Comparison of ENCODE assay signal across 17 cellular contexts in the genomic region with DNA sequence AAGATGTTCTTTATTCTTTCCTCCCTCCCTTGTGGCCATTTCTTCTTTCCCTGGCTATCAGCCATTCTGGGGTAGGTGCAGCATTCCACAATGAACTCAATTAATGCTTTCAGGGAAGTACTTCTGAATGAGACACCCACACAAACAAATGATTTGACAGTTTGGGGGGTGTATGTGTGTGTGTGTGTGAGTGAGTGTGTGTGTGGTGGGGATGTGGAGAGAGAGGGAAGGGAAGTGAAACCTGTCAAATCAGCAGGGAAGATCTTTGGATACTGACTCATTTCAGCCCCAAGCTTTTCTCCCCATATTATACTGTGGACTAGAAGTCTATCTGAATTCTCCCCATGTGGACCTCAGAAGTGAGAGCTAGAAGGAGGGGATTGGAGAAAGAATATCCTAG.
DNase-seq lines count a peak whose midpoint lies in the region; ATAC-seq and TF ChIP-seq lines count a peak whose summit lies in the region.
"Had no signal": no experiment of that assay in that cellular context is flagged by ENCODE, and none has a peak within 500 bp of the region (broad histone marks: within the 10 kb centered on the region; RNA-seq: fewer than 3 reads in every experiment).

No MANE protein-coding gene starts in this region.

- H3K36me3 ChIP-seq in spleen (no peaks in the 10 kb centered on the region), BE2C (peaks cover 13% of the 10 kb centered on the region), vagina (no peaks in the 10 kb centered on the region)

- H3K4me1 ChIP-seq in spleen (no peaks in the 10 kb centered on the region), BE2C (peaks cover 22% of the 10 kb centered on the region), vagina (no peaks in the 10 kb centered on the region)

- no peaks in the 10 kb centered on the region for H3K27me3 ChIP-seq in spleen (replicated peaks in 1 of 7)
- H3K27me3 ChIP-seq in BE2C: no peaks in the 10 kb centered on the region
- no peaks in the 10 kb centered on the region for H3K27me3 ChIP-seq in vagina

- no peak for TF ChIP-seq CTCF in spleen (IDR thresholded peaks at IDR 0.05 in 8 of 11, conservative IDR thresholded peaks at IDR 0.05 in 3 of 11)
- TF ChIP-seq CTCF in BE2C (IDR thresholded peaks at IDR 0.05; ENCODE audit: low read depth, low read length): no peak
- no peak for TF ChIP-seq CTCF in vagina (IDR thresholded peaks at IDR 0.05)

- DNase-seq in Right ventricle myocardium inferior (ENCODE audit: missing footprints): no peak
- no peak for DNase-seq in cardiac septum (ENCODE audit: low spot score)
- DNase-seq in SIG-M5 (lab: John Stamatoyannopoulos, UW): peak; percentile 52
- no peak for DNase-seq in left ventricle myocardium superior
- DNase-seq in spleen: no peak
- DNase-seq in BE2C: no peak
- no peak for DNase-seq in vagina (ENCODE audit: extremely low spot score in 2 of 2)
- DNase-seq: activated CD4-positive, CD25-positive, alpha-beta regulatory T cell; activated naive CD4-positive, alpha-beta T cell treated with Interleukin-2 at 50 U/mL for 16 hours; CD8-positive, alpha-beta T cell; cerebellar nuclear complex; glutamatergic neuron; kidney; NCI-H2171; NK-92 treated with Interleukin-12 subunit alpha and Interleukin-12 subunit beta, amount 100 ng/mL, for 24 hours; stimulated activated CD4-positive, alpha-beta T cell treated with anti-CD3 and anti-CD28 coated beads, Interleukin-4, amount 100 ng/mL, for 1 hour had no signal

- peak overlapping the region; percentile 29 for H3K27ac ChIP-seq in temporal lobe (ENCODE audit: low read depth, low read length)
- no peak overlapping the region for H3K27ac ChIP-seq in spleen
- no peak overlapping the region for H3K27ac ChIP-seq in vagina

- intact Hi-C loops in Right ventricle myocardium inferior (cut with DNase I) (no loop called here), cardiac septum (cut with DNase I) (no loop called here), left ventricle myocardium superior (cut with micrococcal nuclease) (no loop called here), spleen (cut with DNase I; ENCODE audit: low total_unique reads) (no loop called here), vagina (cut with DNase I) (no loop called here)

- H3K4me3 ChIP-seq in spleen (no peak overlapping the region), BE2C (ENCODE audit: low read depth, low read length) (no peak overlapping the region), vagina (no peak overlapping the region)

- no peak for TF ChIP-seq POLR2A in spleen (IDR thresholded peaks at IDR 0.05)
- no peak for TF ChIP-seq POLR2A in vagina (IDR thresholded peaks at IDR 0.05)

- H3K9me3 ChIP-seq in spleen: no peaks in the 10 kb centered on the region
- no peaks in the 10 kb centered on the region for H3K9me3 ChIP-seq in BE2C
- H3K9me3 ChIP-seq in vagina: no peaks in the 10 kb centered on the region

- ATAC-seq in Right ventricle myocardium inferior (peak; percentile 42), left ventricle myocardium superior (peak; percentile 42)
- ATAC-seq: CD8-positive, alpha-beta T cell had no signal
